In genomic region chr1:247905181-247905580, GRCh38 we compare ENCODE assay signal across 27 cellular contexts. TPM values are rescaled to one million over a fixed set of nuclear protein-coding genes. Genes with fewer than 3 reads are reported as not detected.
"Had no signal": no experiment of that assay in that cellular context is flagged by ENCODE, and none has a peak within 500 bp of the region (broad histone marks: within the 10 kb centered on the region; RNA-seq: fewer than 3 reads in every experiment).

No MANE protein-coding gene starts in this region.

- H3K27ac Mint-ChIP-seq: activated CD4-positive, alpha-beta T cell treated with anti-CD3 and anti-CD28 coated beads for 36 hours; activated CD8-positive, alpha-beta T cell treated with anti-CD3 and anti-CD28 coated beads, Interleukin-2, amount 10 ng/mL, durations not matched to agents 7 days and 5 days; activated naive CD8-positive, alpha-beta T cell treated with anti-CD3 and anti-CD28 coated beads, Interleukin-2, amount 50 U/mL, for 24 hours; memory B cell; progenitor cell of endocrine pancreas had no signal

- H3K27me3 Mint-ChIP-seq: activated CD4-positive, alpha-beta T cell treated with anti-CD3 and anti-CD28 coated beads for 36 hours; progenitor cell of endocrine pancreas had no signal

- H3K4me3 Mint-ChIP-seq: activated CD4-positive, alpha-beta T cell treated with anti-CD3 and anti-CD28 coated beads for 36 hours; activated CD8-positive, alpha-beta T cell treated with anti-CD3 and anti-CD28 coated beads, Interleukin-2, amount 10 ng/mL, durations not matched to agents 7 days and 5 days; activated naive CD8-positive, alpha-beta T cell treated with anti-CD3 and anti-CD28 coated beads, Interleukin-2, amount 50 U/mL, for 24 hours; memory B cell had no signal

- H3K9me3 ChIP-seq: right atrium auricular region, tibial nerve, uterus had no signal

- DNase-seq: activated CD4-positive, alpha-beta T cell treated with anti-CD3 and anti-CD28 coated beads for 36 hours; activated CD8-positive, alpha-beta memory T cell treated with anti-CD3 and anti-CD28 coated beads, Interleukin-2, amount 50 U/mL, for 4 hours; activated CD8-positive, alpha-beta T cell treated with anti-CD3 and anti-CD28 coated beads, Interleukin-2, amount 10 ng/mL, durations not matched to agents 7 days and 5 days; activated gamma-delta T cell treated with Interleukin-2 at 50 U/mL for 16 hours; activated naive CD8-positive, alpha-beta T cell treated with anti-CD3 and anti-CD28 coated beads, Interleukin-2, amount 50 U/mL, for 24 hours; activated T-cell treated with anti-CD3 and anti-CD28 coated beads, Interleukin-2, amount 50 U/mL, for 48 hours; aorta; cerebellar nuclear complex; effector memory CD4-positive, alpha-beta T cell; foreskin melanocyte; kidney glomerular epithelial cell; left ventricle myocardium superior; stimulated activated CD4-positive, alpha-beta T cell treated with anti-CD3 and anti-CD28 coated beads, Interleukin-15, amount 100 ng/mL, for 24 hours; stimulated activated CD4-positive, alpha-beta T cell treated with anti-CD3 and anti-CD28 coated beads, Interleukin-4, amount 100 ng/mL, for 1 hour; stimulated activated naive CD4-positive, alpha-beta T cell; substantia nigra; T-helper 9 cell; uterus; WERI-Rb-1 had no signal

- ATAC-seq: activated CD4-positive, alpha-beta T cell treated with anti-CD3 and anti-CD28 coated beads for 36 hours; activated CD8-positive, alpha-beta T cell treated with anti-CD3 and anti-CD28 coated beads, Interleukin-2, amount 10 ng/mL, durations not matched to agents 7 days and 5 days; activated naive CD8-positive, alpha-beta T cell treated with anti-CD3 and anti-CD28 coated beads, Interleukin-2, amount 50 U/mL, for 24 hours; left ventricle myocardium superior had no signal

RNA-seq across cellular contexts. Expression of gene OR2W3, which starts 9.8 kb away (rescaled TPM):
- total RNA-seq: activated CD4-positive, alpha-beta T cell treated with anti-CD3 and anti-CD28 coated beads for 36 hours; activated CD8-positive, alpha-beta T cell treated with anti-CD3 and anti-CD28 coated beads, Interleukin-2, amount 10 ng/mL, durations not matched to agents 7 days and 5 days; fibroblast of lung; left ventricle myocardium superior had no signal

RNA-seq across cellular contexts. Expression of gene OR2T8, which starts 14.9 kb away (rescaled TPM):
- total RNA-seq: activated CD4-positive, alpha-beta T cell treated with anti-CD3 and anti-CD28 coated beads for 36 hours; activated CD8-positive, alpha-beta T cell treated with anti-CD3 and anti-CD28 coated beads, Interleukin-2, amount 10 ng/mL, durations not matched to agents 7 days and 5 days; aorta; fibroblast of lung; left ventricle myocardium superior; mucosa of gallbladder; omental fat pad; progenitor cell of endocrine pancreas; right atrium auricular region; skeletal muscle tissue had no signal

RNA-seq across cellular contexts. Expression of gene OR2AJ1, which starts 19.5 kb away (rescaled TPM):
- total RNA-seq: activated CD4-positive, alpha-beta T cell treated with anti-CD3 and anti-CD28 coated beads for 36 hours; activated CD8-positive, alpha-beta T cell treated with anti-CD3 and anti-CD28 coated beads, Interleukin-2, amount 10 ng/mL, durations not matched to agents 7 days and 5 days; aorta; fibroblast of lung; left ventricle myocardium superior; mucosa of gallbladder; omental fat pad; progenitor cell of endocrine pancreas; right atrium auricular region; skeletal muscle tissue; tibial nerve; uterus had no signal

RNA-seq across cellular contexts. Expression of gene OR2L8, which starts 43.5 kb away (rescaled TPM):
- total RNA-seq: activated CD4-positive, alpha-beta T cell treated with anti-CD3 and anti-CD28 coated beads for 36 hours; left ventricle myocardium superior; mucosa of gallbladder; omental fat pad; progenitor cell of endocrine pancreas; right atrium auricular region; skeletal muscle tissue; uterus had no signal
